22 cellular contexts compared by ENCODE assay signal in genomic region chr16:1496464-1496863, GRCh38. TPM values are rescaled to one million over a fixed set of nuclear protein-coding genes. Genes with fewer than 3 reads are reported as not detected.
"Had no signal": no experiment of that assay in that cellular context is flagged by ENCODE, and none has a peak within 500 bp of the region (broad histone marks: within the 10 kb centered on the region; RNA-seq: fewer than 3 reads in every experiment).

No MANE protein-coding gene starts in this region.

- H3K27ac Mint-ChIP-seq: activated CD4-positive, alpha-beta memory T cell treated with anti-CD3 and anti-CD28 coated beads, Interleukin-2, amount 10 ng/mL, durations not matched to agents 7 days and 5 days; activated CD8-positive, alpha-beta memory T cell treated with anti-CD3 and anti-CD28 coated beads, Interleukin-2, amount 10 ng/mL, durations not matched to agents 7 days and 5 days; activated naive CD4-positive, alpha-beta T cell treated with anti-CD3 and anti-CD28 coated beads, Interleukin-2, amount 10 ng/mL, durations not matched to agents 7 days and 5 days; dendritic cell treated with granulocyte-macrophage colony-stimulating factor and Interleukin-4, amounts not matched to agents 40 ng/mL and 50 ng/mL, for 4 days; nephron progenitor cell; stimulated activated naive CD8-positive, alpha-beta T cell treated with anti-CD3 and anti-CD28 coated beads, Interleukin-15, amount 100 ng/mL, for 72 hours; T-helper 2 cell treated with Interferon-gamma antibody and Interleukin-4, amounts not matched to agents 5 μg/mL and 100 μg/mL, for 36 hours; WTC11 had no signal

- H3K9me3 Mint-ChIP-seq: activated CD4-positive, alpha-beta memory T cell treated with anti-CD3 and anti-CD28 coated beads, Interleukin-2, amount 10 ng/mL, durations not matched to agents 7 days and 5 days; activated naive CD4-positive, alpha-beta T cell treated with anti-CD3 and anti-CD28 coated beads, Interleukin-2, amount 10 ng/mL, durations not matched to agents 7 days and 5 days; dendritic cell treated with granulocyte-macrophage colony-stimulating factor and Interleukin-4, amounts not matched to agents 40 ng/mL and 50 ng/mL, for 4 days; nephron progenitor cell; stimulated activated naive CD8-positive, alpha-beta T cell treated with anti-CD3 and anti-CD28 coated beads, Interleukin-15, amount 100 ng/mL, for 72 hours; T-helper 2 cell treated with Interferon-gamma antibody and Interleukin-4, amounts not matched to agents 5 μg/mL and 100 μg/mL, for 36 hours; WTC11 had no signal

- DNase-seq: activated CD4-positive, alpha-beta memory T cell treated with anti-CD3 and anti-CD28 coated beads, Interleukin-2, amount 10 ng/mL, durations not matched to agents 7 days and 5 days; activated CD4-positive, alpha-beta T cell treated with anti-CD3 and anti-CD28 coated beads for 4 hours; activated CD8-positive, alpha-beta memory T cell treated with anti-CD3 and anti-CD28 coated beads, Interleukin-2, amount 10 ng/mL, durations not matched to agents 7 days and 5 days; activated naive CD4-positive, alpha-beta T cell treated with anti-CD3 and anti-CD28 coated beads, Interleukin-2, amount 10 ng/mL, durations not matched to agents 7 days and 5 days; adrenal gland; effector CD8-positive, alpha-beta T cell; nephron progenitor cell; occipital lobe; right lobe of liver; small intestine; stimulated activated CD4-positive, alpha-beta T cell treated with anti-CD3 and anti-CD28 coated beads, Interleukin-4, amount 100 ng/mL, for 1 hour; stimulated activated naive CD8-positive, alpha-beta T cell treated with anti-CD3 and anti-CD28 coated beads, Interleukin-15, amount 100 ng/mL, for 72 hours; transverse colon had no signal

- H3K4me3 Mint-ChIP-seq: activated CD4-positive, alpha-beta memory T cell treated with anti-CD3 and anti-CD28 coated beads, Interleukin-2, amount 10 ng/mL, durations not matched to agents 7 days and 5 days; activated CD8-positive, alpha-beta memory T cell treated with anti-CD3 and anti-CD28 coated beads, Interleukin-2, amount 10 ng/mL, durations not matched to agents 7 days and 5 days; dendritic cell treated with granulocyte-macrophage colony-stimulating factor and Interleukin-4, amounts not matched to agents 40 ng/mL and 50 ng/mL, for 4 days; nephron progenitor cell; stimulated activated naive CD8-positive, alpha-beta T cell treated with anti-CD3 and anti-CD28 coated beads, Interleukin-15, amount 100 ng/mL, for 72 hours; T-helper 2 cell treated with Interferon-gamma antibody and Interleukin-4, amounts not matched to agents 5 μg/mL and 100 μg/mL, for 36 hours; WTC11 had no signal

- H3K27ac ChIP-seq: adrenal gland, cardiac muscle cell, esophagus muscularis mucosa, prostate gland, right lobe of liver, suprapubic skin, transverse colon had no signal

- ATAC-seq: activated CD8-positive, alpha-beta memory T cell treated with anti-CD3 and anti-CD28 coated beads, Interleukin-2, amount 10 ng/mL, durations not matched to agents 7 days and 5 days; right lobe of liver; stimulated activated naive CD8-positive, alpha-beta T cell treated with anti-CD3 and anti-CD28 coated beads, Interleukin-15, amount 100 ng/mL, for 72 hours; WTC11 had no signal

- H3K27me3 Mint-ChIP-seq: activated CD4-positive, alpha-beta memory T cell treated with anti-CD3 and anti-CD28 coated beads, Interleukin-2, amount 10 ng/mL, durations not matched to agents 7 days and 5 days; activated CD8-positive, alpha-beta memory T cell treated with anti-CD3 and anti-CD28 coated beads, Interleukin-2, amount 10 ng/mL, durations not matched to agents 7 days and 5 days; activated naive CD4-positive, alpha-beta T cell treated with anti-CD3 and anti-CD28 coated beads, Interleukin-2, amount 10 ng/mL, durations not matched to agents 7 days and 5 days; dendritic cell treated with granulocyte-macrophage colony-stimulating factor and Interleukin-4, amounts not matched to agents 40 ng/mL and 50 ng/mL, for 4 days; stimulated activated naive CD8-positive, alpha-beta T cell treated with anti-CD3 and anti-CD28 coated beads, Interleukin-15, amount 100 ng/mL, for 72 hours had no signal

- H3K4me3 ChIP-seq: adrenal gland, cardiac muscle cell, esophagus muscularis mucosa, prostate gland, right lobe of liver, suprapubic skin, transverse colon had no signal

- H3K27me3 ChIP-seq: adrenal gland, cardiac muscle cell, esophagus muscularis mucosa, right lobe of liver, suprapubic skin, transverse colon had no signal

- H3K9me3 ChIP-seq: adrenal gland, esophagus muscularis mucosa, prostate gland, right lobe of liver, suprapubic skin, transverse colon had no signal

RNA-seq across cellular contexts. Expression of gene PTX4, which starts 7.7 kb away (rescaled TPM):
- total RNA-seq: activated CD4-positive, alpha-beta memory T cell treated with anti-CD3 and anti-CD28 coated beads, Interleukin-2, amount 10 ng/mL, durations not matched to agents 7 days and 5 days; activated CD8-positive, alpha-beta memory T cell treated with anti-CD3 and anti-CD28 coated beads, Interleukin-2, amount 10 ng/mL, durations not matched to agents 7 days and 5 days; chondrocyte; lower leg skin; occipital lobe; right lobe of liver; suprapubic skin; transverse colon had no signal
